In genomic region chr16:11098601-11099377, GRCh38 we compare ENCODE assay signal across 22 cellular contexts.
DNase-seq lines count a peak whose midpoint lies in the region; ATAC-seq and TF ChIP-seq lines count a peak whose summit lies in the region.
"Had no signal": no experiment of that assay in that cellular context is flagged by ENCODE, and none has a peak within 500 bp of the region (broad histone marks: within the 10 kb centered on the region; RNA-seq: fewer than 3 reads in every experiment).

No MANE protein-coding gene starts in this region.

- H3K27ac Mint-ChIP-seq in activated CD4-positive, alpha-beta memory T cell treated with anti-CD3 and anti-CD28 coated beads for 36 hours: peak overlapping the region; percentile 4
- no peak overlapping the region for H3K27ac Mint-ChIP-seq in activated CD4-positive, alpha-beta memory T cell treated with anti-CD3 and anti-CD28 coated beads, Interleukin-2, amount 10 ng/mL, durations not matched to agents 7 days and 5 days
- peak overlapping the region; percentile 70 for H3K27ac Mint-ChIP-seq in activated CD8-positive, alpha-beta T cell treated with anti-CD3 and anti-CD28 coated beads, Interleukin-2, amount 10 ng/mL, durations not matched to agents 7 days and 5 days

- CTCF ChIA-PET in activated CD4-positive, alpha-beta memory T cell treated with anti-CD3 and anti-CD28 coated beads for 36 hours (lab: Charles Lee): interaction anchor here (1.4 to 2.1 kb wide), 3 partner anchors 11 to 158 kb away, joined by 3 to 6 read pairs (median 4); no protein-coding TSS in a partner anchor
- CTCF ChIA-PET in activated CD4-positive, alpha-beta memory T cell treated with anti-CD3 and anti-CD28 coated beads, Interleukin-2, amount 10 ng/mL, durations not matched to agents 7 days and 5 days (lab: Charles Lee): interaction anchor here (0.8 to 2.8 kb wide), 8 partner anchors 11 to 135 kb away, joined by 3 to 18 read pairs (median 6); no protein-coding TSS in a partner anchor
- CTCF ChIA-PET in activated CD8-positive, alpha-beta T cell treated with anti-CD3 and anti-CD28 coated beads, Interleukin-2, amount 10 ng/mL, durations not matched to agents 7 days and 5 days (lab: Charles Lee): interaction anchor here (1.1 to 2.1 kb wide), 5 partner anchors 11 to 256 kb away, joined by 3 to 11 read pairs (median 4); partner anchors contain the start of gene SOCS1

- no peak overlapping the region for H3K23ac ChIP-seq in mesenchymal stem cell (ENCODE audit: low read length in 2 of 2)

- no peak overlapping the region for H3K4me3 Mint-ChIP-seq in activated CD4-positive, alpha-beta memory T cell treated with anti-CD3 and anti-CD28 coated beads for 36 hours
- no peak overlapping the region for H3K4me3 Mint-ChIP-seq in activated CD4-positive, alpha-beta memory T cell treated with anti-CD3 and anti-CD28 coated beads, Interleukin-2, amount 10 ng/mL, durations not matched to agents 7 days and 5 days
- no peak overlapping the region for H3K4me3 Mint-ChIP-seq in activated CD8-positive, alpha-beta T cell treated with anti-CD3 and anti-CD28 coated beads, Interleukin-2, amount 10 ng/mL, durations not matched to agents 7 days and 5 days
- H3K4me3 Mint-ChIP-seq: activated naive CD4-positive, alpha-beta T cell treated with anti-CD3 and anti-CD28 coated beads, Interleukin-2, amount 10 ng/mL, durations not matched to agents 7 days and 5 days had no signal

- TF ChIP-seq EP300 in stomach (IDR thresholded peaks at IDR 0.05): no peak

- no peak for ATAC-seq in activated CD8-positive, alpha-beta T cell treated with anti-CD3 and anti-CD28 coated beads, Interleukin-2, amount 10 ng/mL, durations not matched to agents 7 days and 5 days
- ATAC-seq in GM19395 (IDR thresholded peaks at IDR 0.05; ENCODE audit: unreplicated experiment): no peak
- ATAC-seq: activated CD4-positive, CD25-positive, alpha-beta regulatory T cell treated with anti-CD3 and anti-CD28 coated beads, Interleukin-2, amount 50 U/mL, for 24 hours had no signal

- H2BK5ac ChIP-seq in mesenchymal stem cell (ENCODE audit: low read depth, low read length, poor library complexity, severe bottlenecking): no peak overlapping the region

- H3K27me3 ChIP-seq in mesenchymal stem cell (ENCODE audit: control insufficient read depth in 1 of 2, insufficient read depth in 1 of 2, low read length in 2 of 2) (no peaks in the 10 kb centered on the region), stomach (no peaks in the 10 kb centered on the region)
- H3K27me3 ChIP-seq: MG63, ovary, SJCRH30 had no signal

- H3K27ac ChIP-seq in mesenchymal stem cell (ENCODE audit: low read length, poor library complexity, severe bottlenecking) (no peak overlapping the region), stomach (peak overlapping the region in 3 of 5 donors; percentile 81 to 84 (median 83))
- H3K27ac ChIP-seq: PC-9 had no signal

- POLR2A ChIA-PET in activated CD4-positive, alpha-beta memory T cell treated with anti-CD3 and anti-CD28 coated beads for 36 hours (lab: Charles Lee): interaction anchor here (0.8 to 2.1 kb wide), 3 partner anchors 23 to 126 kb away, joined by 5 to 19 read pairs (median 7); no protein-coding TSS in a partner anchor
- POLR2A ChIA-PET in activated CD4-positive, alpha-beta memory T cell treated with anti-CD3 and anti-CD28 coated beads, Interleukin-2, amount 10 ng/mL, durations not matched to agents 7 days and 5 days (lab: Charles Lee): interaction anchor here (1.6 to 2.9 kb wide), 3 partner anchors 16 to 157 kb away, joined by 6 to 38 read pairs (median 26); partner anchors contain the start of gene SOCS1
- POLR2A ChIA-PET in activated CD8-positive, alpha-beta T cell treated with anti-CD3 and anti-CD28 coated beads, Interleukin-2, amount 10 ng/mL, durations not matched to agents 7 days and 5 days (lab: Charles Lee): interaction anchor here (1.8 to 2.1 kb wide), 3 partner anchors 153 to 157 kb away, joined by 4 to 9 read pairs (median 7); partner anchors contain the start of gene SOCS1

- peak overlapping the region; percentile 46 to 76 for H2BK12ac ChIP-seq in mesenchymal stem cell (ENCODE audit: low read length in 2 of 2)

- H3K4me1 ChIP-seq in mesenchymal stem cell (ENCODE audit: control insufficient read depth, insufficient read depth, low read depth, low read length): peaks cover 34% of the 10 kb centered on the region
- H3K4me1 ChIP-seq in stomach: peaks cover 45 to 80% (median 66%) of the 10 kb centered on the region in 4 donors

- H3K4ac ChIP-seq in mesenchymal stem cell (ENCODE audit: low read depth in 1 of 2, low read length in 2 of 2): peak overlapping the region; percentile 10 to 76

- intact Hi-C loops in activated CD4-positive, alpha-beta memory T cell treated with anti-CD3 and anti-CD28 coated beads for 36 hours (cut with micrococcal nuclease): loop anchor here (10.0 kb wide), 1 partner anchor 224 kb away; the partner anchor contains the start of gene CIITA
- intact Hi-C loops in stomach (cut with DNase I; ENCODE audit: low total_unique reads): no loop called here

- H3K9ac ChIP-seq in mesenchymal stem cell (ENCODE audit: low read length): no peak overlapping the region

- H3K4me3 ChIP-seq in mesenchymal stem cell (ENCODE audit: insufficient read depth in 1 of 2, low read depth in 1 of 2, low read length in 2 of 2) (no peak overlapping the region), stomach (no peak overlapping the region)
- H3K4me3 ChIP-seq: coronary artery, GM12878, MG63, ovary, PC-9, SJCRH30 had no signal

- H2AFZ ChIP-seq in mesenchymal stem cell (ENCODE audit: low read depth, low read length): no peak overlapping the region
- H2AFZ ChIP-seq: PC-9 had no signal

- H3K9me3 ChIP-seq in mesenchymal stem cell (ENCODE audit: control insufficient read depth, low read length) (no peaks in the 10 kb centered on the region), stomach (no peaks in the 10 kb centered on the region)
- H3K9me3 ChIP-seq: MG63, ovary, SJCRH30 had no signal

- peak overlapping the region; percentile 29 for H2BK120ac ChIP-seq in mesenchymal stem cell (ENCODE audit: low read depth, low read length)

- H3K4me2 ChIP-seq in mesenchymal stem cell (ENCODE audit: low read length, poor library complexity, severe bottlenecking): no peak overlapping the region
- H3K4me2 ChIP-seq: PC-9 had no signal

- TF ChIP-seq CTCF in stomach (IDR thresholded peaks at IDR 0.05): no peak

- no peaks in the 10 kb centered on the region for H3K9me3 Mint-ChIP-seq in activated CD4-positive, alpha-beta memory T cell treated with anti-CD3 and anti-CD28 coated beads for 36 hours
- no peaks in the 10 kb centered on the region for H3K9me3 Mint-ChIP-seq in activated CD4-positive, alpha-beta memory T cell treated with anti-CD3 and anti-CD28 coated beads, Interleukin-2, amount 10 ng/mL, durations not matched to agents 7 days and 5 days
- no peaks in the 10 kb centered on the region for H3K9me3 Mint-ChIP-seq in activated CD8-positive, alpha-beta T cell treated with anti-CD3 and anti-CD28 coated beads, Interleukin-2, amount 10 ng/mL, durations not matched to agents 7 days and 5 days (ENCODE audit: insufficient read depth)
- H3K9me3 Mint-ChIP-seq: activated naive CD4-positive, alpha-beta T cell treated with anti-CD3 and anti-CD28 coated beads, Interleukin-2, amount 10 ng/mL, durations not matched to agents 7 days and 5 days had no signal

- peaks cover 9% of the 10 kb centered on the region for H3K79me1 ChIP-seq in mesenchymal stem cell (replicated peaks; ENCODE audit: low read length, poor library complexity, severe bottlenecking)

- H3K14ac ChIP-seq in mesenchymal stem cell (ENCODE audit: low read length in 2 of 2): peak overlapping the region in 1 of 2 experiments; percentile 96

- peak overlapping the region; percentile 81 to 95 for H3K18ac ChIP-seq in mesenchymal stem cell (ENCODE audit: low read depth in 1 of 2, low read length in 2 of 2)

- H3K36me3 ChIP-seq in mesenchymal stem cell (ENCODE audit: control insufficient read depth in 1 of 2, insufficient read depth in 2 of 2, low read depth in 1 of 2, low read length in 2 of 2): peaks cover 5 to 25% of the 10 kb centered on the region in 2 experiments
- peaks cover 0 to 10% (median 0%) of the 10 kb centered on the region in 4 donors for H3K36me3 ChIP-seq in stomach
- H3K36me3 ChIP-seq: ovary, SJCRH30 had no signal

- H4K91ac ChIP-seq in mesenchymal stem cell (ENCODE audit: low read length): peak overlapping the region; percentile 65

- no peak for DNase-seq in activated CD4-positive, alpha-beta memory T cell treated with anti-CD3 and anti-CD28 coated beads for 36 hours
- DNase-seq in activated CD4-positive, alpha-beta memory T cell treated with anti-CD3 and anti-CD28 coated beads, Interleukin-2, amount 10 ng/mL, durations not matched to agents 7 days and 5 days: no peak
- DNase-seq in activated CD8-positive, alpha-beta T cell treated with anti-CD3 and anti-CD28 coated beads, Interleukin-2, amount 10 ng/mL, durations not matched to agents 7 days and 5 days: no peak
- DNase-seq in mesenchymal stem cell (no peak), stomach (no peak), SK-N-DZ (ENCODE audit: low spot score) (no peak), SHP77 (lab: John Stamatoyannopoulos, UW) (no peak)
- DNase-seq: activated naive CD4-positive, alpha-beta T cell treated with anti-CD3 and anti-CD28 coated beads, Interleukin-2, amount 10 ng/mL, durations not matched to agents 7 days and 5 days; H7; MG63; NCI-H1694 treated with DMSO at 0.1 percent for 48 hours; NCI-H2227 treated with DMSO at 0.1 percent for 48 hours; NCI-H82; PC-9; SJCRH30; stimulated activated CD4-positive, alpha-beta T cell treated with anti-CD3 and anti-CD28 coated beads, Interleukin-1b, Interleukin-23, amount 100 ng/mL, for 48 hours; T-helper 9 cell had no signal

- H3K36me3 Mint-ChIP-seq in activated CD4-positive, alpha-beta memory T cell treated with anti-CD3 and anti-CD28 coated beads for 36 hours: peaks cover 6% of the 10 kb centered on the region
- peaks cover 42% of the 10 kb centered on the region for H3K36me3 Mint-ChIP-seq in activated CD4-positive, alpha-beta memory T cell treated with anti-CD3 and anti-CD28 coated beads, Interleukin-2, amount 10 ng/mL, durations not matched to agents 7 days and 5 days (ENCODE audit: low read depth)
- H3K36me3 Mint-ChIP-seq in activated CD8-positive, alpha-beta T cell treated with anti-CD3 and anti-CD28 coated beads, Interleukin-2, amount 10 ng/mL, durations not matched to agents 7 days and 5 days (ENCODE audit: low read depth): peaks cover 48% of the 10 kb centered on the region

- H3K4me1 Mint-ChIP-seq in activated CD4-positive, alpha-beta memory T cell treated with anti-CD3 and anti-CD28 coated beads for 36 hours (ENCODE audit: low read depth): peaks cover 79% of the 10 kb centered on the region
- H3K4me1 Mint-ChIP-seq in activated CD4-positive, alpha-beta memory T cell treated with anti-CD3 and anti-CD28 coated beads, Interleukin-2, amount 10 ng/mL, durations not matched to agents 7 days and 5 days: peaks cover 86% of the 10 kb centered on the region
- peaks cover 97% of the 10 kb centered on the region for H3K4me1 Mint-ChIP-seq in activated CD8-positive, alpha-beta T cell treated with anti-CD3 and anti-CD28 coated beads, Interleukin-2, amount 10 ng/mL, durations not matched to agents 7 days and 5 days (ENCODE audit: low read depth)

- H2AK5ac ChIP-seq in mesenchymal stem cell (ENCODE audit: low read length, severe bottlenecking): peak overlapping the region; percentile 18

- WGBS in mesenchymal stem cell: 91% methylated on average over 14 of the region's 17 CpGs
- 69 to 80% (median 77%) methylated on average over 17 of the region's 17 CpGs for WGBS in stomach, 5 donors

- H4K8ac ChIP-seq in mesenchymal stem cell (ENCODE audit: low read length): peak overlapping the region; percentile 78

- H2BK15ac ChIP-seq in mesenchymal stem cell (ENCODE audit: low read depth, poor library complexity, severe bottlenecking): peak overlapping the region; percentile 84

- TF ChIP-seq POLR2A in stomach (IDR thresholded peaks at IDR 0.05): no peak

- no peaks in the 10 kb centered on the region for H3K27me3 Mint-ChIP-seq in activated CD4-positive, alpha-beta memory T cell treated with anti-CD3 and anti-CD28 coated beads for 36 hours
- no peaks in the 10 kb centered on the region for H3K27me3 Mint-ChIP-seq in activated CD4-positive, alpha-beta memory T cell treated with anti-CD3 and anti-CD28 coated beads, Interleukin-2, amount 10 ng/mL, durations not matched to agents 7 days and 5 days
- H3K27me3 Mint-ChIP-seq in activated CD8-positive, alpha-beta T cell treated with anti-CD3 and anti-CD28 coated beads, Interleukin-2, amount 10 ng/mL, durations not matched to agents 7 days and 5 days (ENCODE audit: low read depth): no peaks in the 10 kb centered on the region
- H3K27me3 Mint-ChIP-seq: activated naive CD4-positive, alpha-beta T cell treated with anti-CD3 and anti-CD28 coated beads, Interleukin-2, amount 10 ng/mL, durations not matched to agents 7 days and 5 days had no signal
